Comparison of ENCODE assay signal across 35 cellular contexts in the genomic region with DNA sequence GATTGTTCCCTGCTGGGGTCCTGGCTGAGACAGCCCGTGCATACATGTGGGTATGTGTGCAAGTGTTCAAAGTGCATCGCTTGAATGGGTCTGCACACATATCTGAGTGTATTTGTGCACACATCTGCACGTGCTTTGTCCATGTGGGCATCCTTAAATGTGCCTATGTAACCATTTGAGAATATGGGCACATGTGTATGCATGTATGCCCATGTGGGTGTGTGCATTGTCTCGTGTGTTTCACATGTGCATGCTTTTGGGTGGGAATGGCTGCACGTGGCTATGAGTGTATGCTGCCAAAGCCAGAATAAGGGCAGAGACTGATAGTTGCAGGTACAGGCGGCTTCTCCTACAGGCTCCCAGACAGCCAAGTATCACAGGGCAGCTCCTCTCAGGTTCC.
"Had no signal": no experiment of that assay in that cellular context is flagged by ENCODE, and none has a peak within 500 bp of the region (broad histone marks: within the 10 kb centered on the region; RNA-seq: fewer than 3 reads in every experiment).

No MANE protein-coding gene starts in this region.

- H3K36me3 ChIP-seq: adrenal gland, brain microvascular endothelial cell, breast epithelium had no signal

- H3K4me1 Mint-ChIP-seq: activated CD4-positive, alpha-beta T cell treated with anti-CD3 and anti-CD28 coated beads, Interleukin-2, amount 10 ng/mL, durations not matched to agents 24 days and 14 days; activated naive CD8-positive, alpha-beta T cell treated with anti-CD3 and anti-CD28 coated beads for 36 hours; activated T-helper 17 cell treated with anti-CD3 and anti-CD28 coated beads, Interleukin-2, amount 50 U/mL, for 72 hours; T-cell; T-helper 17 cell had no signal

- DNase-seq: activated B cell treated with CpG ODN at 0.5 μM for 24 hours; activated CD4-positive, alpha-beta memory T cell treated with anti-CD3 and anti-CD28 coated beads for 36 hours; activated CD4-positive, alpha-beta T cell treated with anti-CD3 and anti-CD28 coated beads for 4 hours; activated CD4-positive, alpha-beta T cell treated with anti-CD3 and anti-CD28 coated beads, Interleukin-2, amount 10 ng/mL, durations not matched to agents 24 days and 14 days; activated CD4-positive, alpha-beta T cell treated with anti-CD3 and anti-CD28 coated beads, Interleukin-2, amount 50 U/mL, for 1 hour; activated CD4-positive, alpha-beta T cell treated with anti-CD3 and anti-CD28 coated beads, Interleukin-2, amount 50 U/mL, for 4 hours; activated CD4-positive, CD25-positive, alpha-beta regulatory T cell treated with anti-CD3 and anti-CD28 coated beads, Interleukin-2, amount 50 U/mL, for 72 hours; activated CD8-positive, alpha-beta memory T cell treated with anti-CD3 and anti-CD28 coated beads, Interleukin-2, amount 50 U/mL, for 4 hours; activated effector memory CD4-positive, alpha-beta T cell treated with anti-CD3 and anti-CD28 coated beads, Interleukin-2, amount 50 U/mL, for 16 hours; activated gamma-delta T cell treated with Interleukin-2 at 50 U/mL for 16 hours; activated naive CD4-positive, alpha-beta T cell; activated naive CD4-positive, alpha-beta T cell treated with anti-CD3 and anti-CD28 coated beads for 36 hours; activated naive CD4-positive, alpha-beta T cell treated with anti-CD3 and anti-CD28 coated beads, Interleukin-2, amount 50 U/mL, for 16 hours; activated naive CD8-positive, alpha-beta T cell treated with anti-CD3 and anti-CD28 coated beads for 36 hours; activated T-cell treated with anti-CD3 and anti-CD28 coated beads for 4 hours; activated T-cell treated with anti-CD3 and anti-CD28 coated beads, Interleukin-2, amount 50 U/mL, for 1 hour; activated T-cell treated with anti-CD3 and anti-CD28 coated beads, Interleukin-2, amount 50 U/mL, for 4 hours; activated T-cell treated with anti-CD3 and anti-CD28 coated beads, Interleukin-2, amount 50 U/mL, for 72 hours; adrenal gland; amniotic stem cell; aorta; body of pancreas; brain microvascular endothelial cell; central memory CD4-positive, alpha-beta T cell; T-cell; T-helper 17 cell; T-helper 9 cell had no signal

- H3K27ac Mint-ChIP-seq: activated B cell treated with CpG ODN at 0.5 μM for 24 hours; activated CD4-positive, alpha-beta memory T cell treated with anti-CD3 and anti-CD28 coated beads for 36 hours; activated CD4-positive, alpha-beta T cell treated with anti-CD3 and anti-CD28 coated beads, Interleukin-2, amount 10 ng/mL, durations not matched to agents 24 days and 14 days; activated naive CD4-positive, alpha-beta T cell treated with anti-CD3 and anti-CD28 coated beads for 36 hours; activated naive CD4-positive, alpha-beta T cell treated with anti-CD3 and anti-CD28 coated beads, Interleukin-2, amount 50 U/mL, for 72 hours; activated naive CD8-positive, alpha-beta T cell treated with anti-CD3 and anti-CD28 coated beads for 36 hours; activated T-cell treated with anti-CD3 and anti-CD28 coated beads, Interleukin-2, amount 50 U/mL, for 72 hours; activated T-helper 1 cell treated with anti-CD3 and anti-CD28 coated beads, Interleukin-12 subunit alpha, Interleukin-12 subunit beta, Interleukin-2, Interleukin-4 antibody, amounts not matched to agents 30 ng/mL and 10 ng/mL and 1 ng/mL, durations not matched to agents 14 hours and 24 hours and 36 hours; activated T-helper 17 cell treated with anti-CD3 and anti-CD28 coated beads, Interleukin-2, amount 50 U/mL, for 72 hours; T-cell; T-helper 17 cell; T-helper 2 cell treated with Interferon-gamma antibody and Interleukin-4, amounts not matched to agents 5 μg/mL and 100 μg/mL, for 36 hours had no signal

- H3K4me1 ChIP-seq: adrenal gland, body of pancreas, breast epithelium had no signal

- ATAC-seq: activated naive CD4-positive, alpha-beta T cell treated with anti-CD3 and anti-CD28 coated beads, Interleukin-2, amount 50 U/mL, for 72 hours; activated T-cell treated with anti-CD3 and anti-CD28 coated beads, Interleukin-2, amount 50 U/mL, for 4 hours; activated T-cell treated with anti-CD3 and anti-CD28 coated beads, Interleukin-2, amount 50 U/mL, for 72 hours; activated T-helper 17 cell treated with anti-CD3 and anti-CD28 coated beads, Interleukin-2, amount 50 U/mL, for 72 hours; body of pancreas; T-cell; T-helper 17 cell had no signal

- H3K4me3 Mint-ChIP-seq: activated B cell treated with CpG ODN at 0.5 μM for 24 hours; activated CD4-positive, alpha-beta memory T cell treated with anti-CD3 and anti-CD28 coated beads for 36 hours; activated CD4-positive, alpha-beta T cell treated with anti-CD3 and anti-CD28 coated beads, Interleukin-2, amount 10 ng/mL, durations not matched to agents 24 days and 14 days; activated naive CD4-positive, alpha-beta T cell treated with anti-CD3 and anti-CD28 coated beads for 36 hours; activated naive CD8-positive, alpha-beta T cell treated with anti-CD3 and anti-CD28 coated beads for 36 hours; activated T-cell treated with anti-CD3 and anti-CD28 coated beads, Interleukin-2, amount 50 U/mL, for 4 hours; activated T-cell treated with anti-CD3 and anti-CD28 coated beads, Interleukin-2, amount 50 U/mL, for 72 hours; activated T-helper 1 cell treated with anti-CD3 and anti-CD28 coated beads, Interleukin-12 subunit alpha, Interleukin-12 subunit beta, Interleukin-2, Interleukin-4 antibody, amounts not matched to agents 30 ng/mL and 10 ng/mL and 1 ng/mL, durations not matched to agents 14 hours and 24 hours and 36 hours; activated T-helper 17 cell treated with anti-CD3 and anti-CD28 coated beads, Interleukin-2, amount 50 U/mL, for 72 hours; T-cell; T-helper 17 cell; T-helper 2 cell treated with Interferon-gamma antibody and Interleukin-4, amounts not matched to agents 5 μg/mL and 100 μg/mL, for 36 hours had no signal

- H3K27me3 ChIP-seq: adrenal gland, body of pancreas, breast epithelium had no signal

- H3K27ac ChIP-seq: adrenal gland, body of pancreas, brain microvascular endothelial cell, breast epithelium, VCaP had no signal

- FAIRE-seq: astrocyte, TTC549 had no signal

- H3K9me3 Mint-ChIP-seq: activated T-helper 17 cell treated with anti-CD3 and anti-CD28 coated beads, Interleukin-2, amount 50 U/mL, for 72 hours had no signal

- H3K4me3 ChIP-seq: adrenal gland, body of pancreas, breast epithelium had no signal

- H3K36me3 Mint-ChIP-seq: activated naive CD4-positive, alpha-beta T cell treated with anti-CD3 and anti-CD28 coated beads, Interleukin-2, amount 50 U/mL, for 72 hours; activated naive CD8-positive, alpha-beta T cell treated with anti-CD3 and anti-CD28 coated beads for 36 hours; T-cell had no signal

- H3K9me3 ChIP-seq: adrenal gland had no signal
